Comparison of ENCODE assay signal across 12 cellular contexts in the genomic region with DNA sequence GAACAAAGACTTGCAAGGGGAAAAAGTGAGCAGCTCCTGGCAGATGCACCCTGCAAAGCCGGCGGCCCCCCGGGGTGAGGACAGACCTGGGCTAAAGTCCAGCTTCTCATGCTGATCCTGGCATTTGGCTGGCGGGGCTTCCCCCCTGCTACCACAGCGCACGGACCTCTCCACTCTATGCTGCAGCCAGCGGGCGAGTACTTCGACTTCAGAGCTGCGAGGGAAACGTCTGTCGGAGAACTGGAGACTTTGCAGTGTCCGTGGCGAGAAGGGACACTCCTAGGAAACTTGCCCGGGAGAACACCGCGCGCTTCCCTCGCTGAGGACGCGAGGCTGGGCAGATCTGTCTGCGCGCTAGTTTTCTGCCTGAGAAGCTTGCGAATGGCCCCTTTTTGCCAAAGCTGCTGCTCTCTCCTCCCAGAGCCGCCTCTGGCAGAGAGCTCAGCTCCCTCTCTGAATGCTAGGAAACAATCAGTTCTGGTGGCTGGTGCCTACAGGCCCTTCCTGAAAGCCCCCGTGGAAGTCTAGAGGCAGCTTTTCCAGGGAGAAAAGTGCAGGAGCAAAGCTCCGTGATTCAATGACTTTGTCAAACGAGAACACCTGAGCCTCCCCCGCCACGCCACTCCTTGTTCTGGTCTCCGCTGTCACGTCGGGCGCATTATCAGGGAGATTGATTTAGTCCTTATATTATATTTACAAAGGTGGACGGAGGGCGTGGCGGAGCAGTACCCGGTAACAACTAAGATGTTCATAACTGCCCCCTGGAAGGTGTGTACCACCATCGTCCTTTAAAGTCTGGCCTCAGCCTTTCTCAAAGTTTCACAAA.
DNase-seq lines count a peak whose midpoint lies in the region; ATAC-seq and TF ChIP-seq lines count a peak whose summit lies in the region.
"Had no signal": no experiment of that assay in that cellular context is flagged by ENCODE, and none has a peak within 500 bp of the region (broad histone marks: within the 10 kb centered on the region; RNA-seq: fewer than 3 reads in every experiment).

No MANE protein-coding gene starts in this region.

- peaks cover 14% of the 10 kb centered on the region for H3K27me3 Mint-ChIP-seq in chondrocyte (ENCODE audit: low read depth)

- H3K4me3 Mint-ChIP-seq in chondrocyte (ENCODE audit: unreplicated experiment), result no peak overlapping the region

- WGBS in stomach, 5 donors, result 9 to 24% (median 14%) methylated on average over 27 to 39 of the region's 39 CpGs

- H3K27ac ChIP-seq in stomach (no peak overlapping the region), vagina (no peak overlapping the region)
- H3K27ac ChIP-seq: KMS-11 had no signal

- no peaks in the 10 kb centered on the region for H3K4me1 Mint-ChIP-seq in chondrocyte (ENCODE audit: low read depth)

- intact Hi-C loops in left colon (cut with DNase I, micrococcal nuclease) (no loop called here), stomach (cut with DNase I; ENCODE audit: low total_unique reads) (no loop called here), vagina (cut with DNase I) (no loop called here)

- H3K36me3 ChIP-seq in stomach, result no peaks in the 10 kb centered on the region
- no peaks in the 10 kb centered on the region for H3K36me3 ChIP-seq in vagina

- H3K9me3 Mint-ChIP-seq in chondrocyte (ENCODE audit: low read depth), result peaks cover 7% of the 10 kb centered on the region

- TF ChIP-seq CTCF in chondrocyte (IDR thresholded peaks at IDR 0.05) (no peak), stomach (IDR thresholded peaks at IDR 0.05) (no peak), vagina (IDR thresholded peaks at IDR 0.05) (no peak)

- H3K4me1 ChIP-seq in stomach (peaks cover 0 to 12% (median 5%) of the 10 kb centered on the region in 4 donors), vagina (peaks cover 9% of the 10 kb centered on the region)

- peak; percentile 54 for ATAC-seq in left colon

- DNase-seq in NCI-H146 (lab: John Stamatoyannopoulos, UW), result peak; percentile 17
- no peak for DNase-seq in NCI-H146 treated with DMSO at 0.1 percent for 48 hours (lab: John Stamatoyannopoulos, UW; ENCODE audit: unreplicated experiment)
- peak; percentile 85 for DNase-seq in chondrocyte (ENCODE audit: low spot score)
- peak; percentile 17 to 27 for DNase-seq in left colon
- DNase-seq in stomach, result no peak
- no peak for DNase-seq in superior temporal gyrus (ENCODE audit: extremely low spot score)
- no peak for DNase-seq in activated naive CD4-positive, alpha-beta T cell (lab: John Stamatoyannopoulos, UW)
- DNase-seq in vagina (ENCODE audit: extremely low spot score in 2 of 2), result no peak
- DNase-seq: cortex of kidney, DMS79 treated with DMSO at 0.1 percent for 48 hours, hippocampal formation had no signal

- TF ChIP-seq EP300 in stomach (IDR thresholded peaks at IDR 0.05), result no peak

- TF ChIP-seq POLR2A in stomach (IDR thresholded peaks at IDR 0.05) (no peak), vagina (IDR thresholded peaks at IDR 0.05) (no peak)

- peak overlapping the region in 3 of 4 donors; percentile 18 to 24 (median 23) for H3K4me3 ChIP-seq in stomach
- peak overlapping the region in 1 of 2 donors; percentile 13 for H3K4me3 ChIP-seq in vagina

- H3K27me3 ChIP-seq in stomach (peaks cover 0 to 21% (median 4%) of the 10 kb centered on the region in 3 donors), vagina (no peaks in the 10 kb centered on the region)

- H3K36me3 Mint-ChIP-seq in chondrocyte (ENCODE audit: low read depth), result no peaks in the 10 kb centered on the region

- no peak overlapping the region for H3K27ac Mint-ChIP-seq in chondrocyte (ENCODE audit: unreplicated experiment)

- H3K9me3 ChIP-seq in stomach (no peaks in the 10 kb centered on the region), vagina (no peaks in the 10 kb centered on the region)

Comparison
In these comparisons a context has a peak if more than half of its experiments do, and no peak if none do; other contexts are left out.
1. DNase-seq: peak in NCI-H146 (single experiment), chondrocyte (single experiment) and left colon (2 of 2); none in NCI-H146 treated with DMSO at 0.1 percent for 48 hours (single experiment), stomach (single experiment), superior temporal gyrus (single experiment), activated naive CD4-positive, alpha-beta T cell (0 of 4) and vagina (0 of 2).